11 cellular contexts compared by ENCODE assay signal in genomic region chr11:95577716-95578460, GRCh38.
DNase-seq lines count a peak whose midpoint lies in the region; ATAC-seq and TF ChIP-seq lines count a peak whose summit lies in the region.
"Had no signal": no experiment of that assay in that cellular context is flagged by ENCODE, and none has a peak within 500 bp of the region (broad histone marks: within the 10 kb centered on the region; RNA-seq: fewer than 3 reads in every experiment).

No MANE protein-coding gene starts in this region.

- POLR2A ChIA-PET in activated CD4-positive, alpha-beta memory T cell treated with anti-CD3 and anti-CD28 coated beads, Interleukin-2, amount 10 ng/mL, durations not matched to agents 7 days and 5 days (lab: Charles Lee) = no interaction called here

- H3K9me3 ChIP-seq in upper lobe of right lung = no peaks in the 10 kb centered on the region

- peaks cover 3% of the 10 kb centered on the region for H3K36me3 Mint-ChIP-seq in activated CD4-positive, alpha-beta memory T cell treated with anti-CD3 and anti-CD28 coated beads, Interleukin-2, amount 10 ng/mL, durations not matched to agents 7 days and 5 days (ENCODE audit: low read depth)

- DNase-seq in AG09319 (ENCODE audit: extremely low read depth, low read depth) (no peak), RKO (ENCODE audit: low spot score) (peak; percentile 60), fibroblast of the aortic adventitia (ENCODE audit: low read depth) (peak; percentile 84), upper lobe of right lung (no peak)
- no peak for DNase-seq in activated CD4-positive, alpha-beta memory T cell treated with anti-CD3 and anti-CD28 coated beads, Interleukin-2, amount 10 ng/mL, durations not matched to agents 7 days and 5 days
- DNase-seq: activated CD8-positive, alpha-beta memory T cell treated with anti-CD3 and anti-CD28 coated beads, Interleukin-2, amount 50 U/mL, for 48 hours; effector memory CD4-positive, alpha-beta T cell; left colon had no signal

- H3K36me3 ChIP-seq in upper lobe of right lung = no peaks in the 10 kb centered on the region

- no peaks in the 10 kb centered on the region for H3K27me3 ChIP-seq in upper lobe of right lung

- no peak overlapping the region for H3K27ac ChIP-seq in upper lobe of right lung

- H3K4me3 ChIP-seq in GM12875 (ENCODE audit: low read depth, low read length) (no peak overlapping the region), fibroblast of the aortic adventitia (ENCODE audit: low read depth, low read length) (no peak overlapping the region), upper lobe of right lung (no peak overlapping the region)

- H3K4me1 Mint-ChIP-seq in activated CD4-positive, alpha-beta memory T cell treated with anti-CD3 and anti-CD28 coated beads, Interleukin-2, amount 10 ng/mL, durations not matched to agents 7 days and 5 days = no peaks in the 10 kb centered on the region

- H3K9me3 Mint-ChIP-seq in activated CD4-positive, alpha-beta memory T cell treated with anti-CD3 and anti-CD28 coated beads, Interleukin-2, amount 10 ng/mL, durations not matched to agents 7 days and 5 days = peaks cover 7% of the 10 kb centered on the region

- CTCF ChIA-PET in activated CD4-positive, alpha-beta memory T cell treated with anti-CD3 and anti-CD28 coated beads, Interleukin-2, amount 10 ng/mL, durations not matched to agents 7 days and 5 days (lab: Charles Lee) = no interaction called here

- no peak for ATAC-seq in HG03095 (IDR thresholded peaks at IDR 0.05; ENCODE audit: unreplicated experiment)
- no peak for ATAC-seq in HG03139 (IDR thresholded peaks at IDR 0.05; ENCODE audit: unreplicated experiment)
- ATAC-seq in upper lobe of right lung = no peak
- ATAC-seq: left colon had no signal

- no peak overlapping the region for H3K4me3 Mint-ChIP-seq in activated CD4-positive, alpha-beta memory T cell treated with anti-CD3 and anti-CD28 coated beads, Interleukin-2, amount 10 ng/mL, durations not matched to agents 7 days and 5 days

- H3K27me3 Mint-ChIP-seq in activated CD4-positive, alpha-beta memory T cell treated with anti-CD3 and anti-CD28 coated beads, Interleukin-2, amount 10 ng/mL, durations not matched to agents 7 days and 5 days = no peaks in the 10 kb centered on the region

- no peaks in the 10 kb centered on the region for H3K4me1 ChIP-seq in upper lobe of right lung

- intact Hi-C loops in upper lobe of right lung (cut with DNase I) = no loop called here

- TF ChIP-seq CTCF in AG09319 (IDR thresholded peaks at IDR 0.05; ENCODE audit: low read depth, low read length) (peak; percentile 2), GM12875 (IDR thresholded peaks at IDR 0.05; ENCODE audit: borderline replicate concordance, insufficient read depth, low read depth, low read length) (0 out of 2 replicates have a peak, but pooled peaks have one; percentile 4), fibroblast of the aortic adventitia (IDR thresholded peaks at IDR 0.05; ENCODE audit: insufficient read depth, low read length) (no peak), upper lobe of right lung (IDR thresholded peaks at IDR 0.05) (no peak)

- no peak overlapping the region for H3K27ac Mint-ChIP-seq in activated CD4-positive, alpha-beta memory T cell treated with anti-CD3 and anti-CD28 coated beads, Interleukin-2, amount 10 ng/mL, durations not matched to agents 7 days and 5 days

Comparison
In these comparisons a context has a peak if more than half of its experiments do, and no peak if none do; other contexts are left out.
1. DNase-seq: peak in RKO (single experiment) and fibroblast of the aortic adventitia (single experiment); none in AG09319 (single experiment), upper lobe of right lung (single experiment) and activated CD4-positive, alpha-beta memory T cell treated with anti-CD3 and anti-CD28 coated beads, Interleukin-2, amount 10 ng/mL, durations not matched to agents 7 days and 5 days (single experiment).
2. CTCF ChIP-seq: peak in AG09319 (single experiment) and GM12875 (single experiment); none in fibroblast of the aortic adventitia (single experiment) and upper lobe of right lung (single experiment).